Comparison of ENCODE assay signal across 1 cellular context in genomic region chr5:40687316-40687715, GRCh38.
TF ChIP-seq lines count a peak whose summit lies in the region.

No MANE protein-coding gene starts in this region.

TF ChIP-seq in GM23338, 12 proteins besides CTCF, POLR2A, EP300 and RAD21 (continued from another document):
- TF ChIP-seq ZNF462 (CRISPR knock-in tag; IDR thresholded peaks at IDR 0.05) (no peak), CREB1 (CRISPR knock-in tag; IDR thresholded peaks at IDR 0.05; ENCODE audit: low read depth) (no peak), POLR2AphosphoS5 (IDR thresholded peaks at IDR 0.05; ENCODE audit: low read depth) (no peak), EZH2phosphoT487 (IDR thresholded peaks at IDR 0.05; ENCODE audit: unreplicated experiment) (no peak), ZNF331 (CRISPR knock-in tag; IDR thresholded peaks at IDR 0.05; ENCODE audit: low read depth) (no peak), JUNB (IDR thresholded peaks at IDR 0.05; ENCODE audit: unreplicated experiment) (no peak)
- TF ChIP-seq, protein P1, sequence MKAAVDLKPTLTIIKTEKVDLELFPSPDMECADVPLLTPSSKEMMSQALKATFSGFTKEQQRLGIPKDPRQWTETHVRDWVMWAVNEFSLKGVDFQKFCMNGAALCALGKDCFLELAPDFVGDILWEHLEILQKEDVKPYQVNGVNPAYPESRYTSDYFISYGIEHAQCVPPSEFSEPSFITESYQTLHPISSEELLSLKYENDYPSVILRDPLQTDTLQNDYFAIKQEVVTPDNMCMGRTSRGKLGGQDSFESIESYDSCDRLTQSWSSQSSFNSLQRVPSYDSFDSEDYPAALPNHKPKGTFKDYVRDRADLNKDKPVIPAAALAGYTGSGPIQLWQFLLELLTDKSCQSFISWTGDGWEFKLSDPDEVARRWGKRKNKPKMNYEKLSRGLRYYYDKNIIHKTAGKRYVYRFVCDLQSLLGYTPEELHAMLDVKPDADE (IDR thresholded peaks at IDR 0.05), result no peak
TF ChIP-seq in GM23338: peak in this region for 0.
